In genomic region chr13:30114586-30115256, GRCh38 we compare ENCODE assay signal across 8 cellular contexts.
DNase-seq lines count a peak whose midpoint lies in the region; ATAC-seq and TF ChIP-seq lines count a peak whose summit lies in the region.

No MANE protein-coding gene starts in this region.

- ATAC-seq in GM18909 (IDR thresholded peaks at IDR 0.05; ENCODE audit: poor library complexity, unreplicated experiment) = peak; percentile 85
- peak; percentile 86 for ATAC-seq in HG03175 (IDR thresholded peaks at IDR 0.05; ENCODE audit: unreplicated experiment)
- peak; percentile 84 for ATAC-seq in left lung

- H3K4me1 ChIP-seq in left lung = peaks cover 3 to 32% of the 10 kb centered on the region in 2 donors

- H3K9me3 ChIP-seq in left lung = no peaks in the 10 kb centered on the region

- intact Hi-C loops in left lung (cut with DNase I) = loop anchor here in 1 of 2 donors (5.0 to 10.0 kb wide), 3 partner anchors 267 to 607 kb away; no protein-coding TSS in a partner anchor

- no peaks in the 10 kb centered on the region for H3K36me3 ChIP-seq in left lung

- H3K4me3 ChIP-seq in AG10803 (ENCODE audit: low read length) (peak overlapping the region; percentile 52), coronary artery (peak overlapping the region; percentile 96), left lung (peak overlapping the region; percentile 38 to 50)

- H3K27ac ChIP-seq in coronary artery (peak overlapping the region; percentile 52 to 76), left lung (peak overlapping the region; percentile 73)

- peak; percentile 75 for DNase-seq in AG10803 (ENCODE audit: low read depth)
- peak; percentile 83 for DNase-seq in NCI-H345 (lab: John Stamatoyannopoulos, UW)
- peak; percentile 90 to 96 for DNase-seq in activated CD4-positive, alpha-beta T cell treated with anti-CD3 and anti-CD28 coated beads for 4 hours
- peak; percentile 86 for DNase-seq in coronary artery (ENCODE audit: low spot score)
- DNase-seq in left lung = peak; percentile 91 to 98
- DNase-seq in stimulated activated CD4-positive, alpha-beta T cell treated with anti-CD3 and anti-CD28 coated beads, Interleukin-2, amount 100 ng/mL, for 48 hours = peak; percentile 96 to 97

- peak; percentile 84 for TF ChIP-seq CTCF in AG10803 (conservative IDR thresholded peaks at IDR 0.05; ENCODE audit: low read length)
- TF ChIP-seq CTCF in coronary artery (IDR thresholded peaks at IDR 0.05) = peak; percentile 85
- peak; percentile 79 to 88 for TF ChIP-seq CTCF in left lung (IDR thresholded peaks at IDR 0.05)

- H3K27me3 ChIP-seq in left lung = peaks cover 0 to 12% of the 10 kb centered on the region in 2 donors

Comparison
In these comparisons a context has a peak if more than half of its experiments do, and no peak if none do; other contexts are left out.
1. Peak in every context shown above with its lines: DNase-seq, ATAC-seq, H3K4me3 ChIP-seq and H3K27ac ChIP-seq.
2. H3K4me3 ChIP-seq: peak in every context shown above with its lines; median percentile 96 in coronary artery; 52 in AG10803; 44 in left lung.